20 cellular contexts compared by ENCODE assay signal in genomic region chr18:7857562-7857961, GRCh38.
"Had no signal": no experiment of that assay in that cellular context is flagged by ENCODE, and none has a peak within 500 bp of the region (broad histone marks: within the 10 kb centered on the region; RNA-seq: fewer than 3 reads in every experiment).

No MANE protein-coding gene starts in this region.

- ATAC-seq: K562 had no signal

- H3K9me3 ChIP-seq: SK-N-SH had no signal

- H3K4me3 Mint-ChIP-seq: IgD-negative memory B cell had no signal

- H3K4me1 Mint-ChIP-seq: IgD-negative memory B cell had no signal

- H3K4me3 ChIP-seq: K562 had no signal

- DNase-seq: Kasumi-1, MM.1S, NCI-H1092 treated with DMSO at 0.1 percent for 48 hours, NCI-H1436, NCI-H187, NCI-H2029, NCI-H2081 treated with DMSO at 0.1 percent for 48 hours, NCI-H226, NCI-H446, NCI-H510A, NCI-H524 treated with DMSO at 0.1 percent for 48 hours, NCI-H69, NCI-H774, RPMI8226, SHP77, SK-N-SH, SW 1271 had no signal

- H3K27me3 Mint-ChIP-seq: IgD-negative memory B cell had no signal

- H3K27ac Mint-ChIP-seq: IgD-negative memory B cell had no signal

- H3K27ac ChIP-seq: KMS-11 had no signal

- H3K36me3 Mint-ChIP-seq: IgD-negative memory B cell had no signal
